Comparison of ENCODE assay signal across 18 cellular contexts in genomic region chr9:962023-962422, GRCh38. TPM values are rescaled to one million over a fixed set of nuclear protein-coding genes. Genes with fewer than 3 reads are reported as not detected.
"Had no signal": no experiment of that assay in that cellular context is flagged by ENCODE, and none has a peak within 500 bp of the region (broad histone marks: within the 10 kb centered on the region; RNA-seq: fewer than 3 reads in every experiment).

No MANE protein-coding gene starts in this region.

- H3K27ac Mint-ChIP-seq: activated CD4-positive, alpha-beta memory T cell treated with anti-CD3 and anti-CD28 coated beads, Interleukin-2, amount 10 ng/mL, durations not matched to agents 7 days and 5 days; activated T-cell treated with anti-CD3 and anti-CD28 coated beads, Interleukin-2, amount 50 U/mL, for 72 hours; memory B cell; nephron had no signal

- H3K36me3 ChIP-seq: prostate gland, right lobe of liver, spleen, upper lobe of right lung had no signal

- H3K9me3 ChIP-seq: prostate gland, right lobe of liver, spleen, upper lobe of right lung had no signal

- H3K27ac ChIP-seq: prostate gland, right lobe of liver, spleen, upper lobe of right lung had no signal

- H3K36me3 Mint-ChIP-seq: memory B cell had no signal

- H3K4me1 Mint-ChIP-seq: activated CD4-positive, alpha-beta memory T cell treated with anti-CD3 and anti-CD28 coated beads, Interleukin-2, amount 10 ng/mL, durations not matched to agents 7 days and 5 days; central memory CD8-positive, alpha-beta T cell; memory B cell; nephron had no signal

- H3K4me3 Mint-ChIP-seq: activated CD4-positive, alpha-beta memory T cell treated with anti-CD3 and anti-CD28 coated beads, Interleukin-2, amount 10 ng/mL, durations not matched to agents 7 days and 5 days; activated T-cell treated with anti-CD3 and anti-CD28 coated beads, Interleukin-2, amount 50 U/mL, for 72 hours; central memory CD8-positive, alpha-beta T cell; memory B cell; nephron had no signal

- ATAC-seq: activated T-cell treated with anti-CD3 and anti-CD28 coated beads, Interleukin-2, amount 50 U/mL, for 72 hours; left lobe of liver; right lobe of liver; upper lobe of right lung had no signal

- DNase-seq: activated CD4-positive, alpha-beta memory T cell treated with anti-CD3 and anti-CD28 coated beads, Interleukin-2, amount 10 ng/mL, durations not matched to agents 7 days and 5 days; activated CD8-positive, alpha-beta memory T cell treated with anti-CD3 and anti-CD28 coated beads, Interleukin-2, amount 50 U/mL, for 4 hours; activated T-cell treated with anti-CD3 and anti-CD28 coated beads, Interleukin-2, amount 50 U/mL, for 72 hours; cortex of kidney; effector CD8-positive, alpha-beta T cell; foreskin fibroblast; head of caudate nucleus; right lobe of liver; spleen; stimulated activated naive CD4-positive, alpha-beta T cell treated with Interleukin-2 at 50 U/mL for 16 hours; T-helper 9 cell; upper lobe of right lung had no signal

- H3K9me3 Mint-ChIP-seq: activated CD4-positive, alpha-beta memory T cell treated with anti-CD3 and anti-CD28 coated beads, Interleukin-2, amount 10 ng/mL, durations not matched to agents 7 days and 5 days; activated T-cell treated with anti-CD3 and anti-CD28 coated beads, Interleukin-2, amount 50 U/mL, for 72 hours; central memory CD8-positive, alpha-beta T cell; memory B cell; nephron had no signal

- H3K4me1 ChIP-seq: prostate gland, right lobe of liver, spleen, upper lobe of right lung had no signal

- H3K4me3 ChIP-seq: prostate gland, right lobe of liver, spleen, upper lobe of right lung had no signal

RNA-seq across cellular contexts. Expression of gene DMRT3, which starts 14.4 kb away (rescaled TPM):
- total RNA-seq: activated CD4-positive, alpha-beta memory T cell treated with anti-CD3 and anti-CD28 coated beads, Interleukin-2, amount 10 ng/mL, durations not matched to agents 7 days and 5 days; activated T-cell treated with anti-CD3 and anti-CD28 coated beads, Interleukin-2, amount 50 U/mL, for 72 hours; left lobe of liver; right lobe of liver; spleen; temporal lobe; upper lobe of right lung had no signal
- polyA plus RNA-seq: spleen had no signal
